ENCODE assay signal across 8 cellular contexts in genomic region chr11:64520013-64520412, GRCh38. TPM values are rescaled to one million over a fixed set of nuclear protein-coding genes. Genes with fewer than 3 reads are reported as not detected.
"Had no signal": no experiment of that assay in that cellular context is flagged by ENCODE, and none has a peak within 500 bp of the region (broad histone marks: within the 10 kb centered on the region; RNA-seq: fewer than 3 reads in every experiment).

No MANE protein-coding gene starts in this region.

- DNase-seq: GDM1, GF-D8 had no signal

- ATAC-seq: GM12878 had no signal

- H3K4me3 ChIP-seq: GM12878 had no signal

- FAIRE-seq: G401.6, GM12878, GM12891, GM12892, GM18507, GM19239 had no signal

RNA-seq across cellular contexts. Expression of gene SLC22A11, which starts 35.7 kb away (rescaled TPM):
- total RNA-seq: GM12878 had no signal
